In the genomic region with DNA sequence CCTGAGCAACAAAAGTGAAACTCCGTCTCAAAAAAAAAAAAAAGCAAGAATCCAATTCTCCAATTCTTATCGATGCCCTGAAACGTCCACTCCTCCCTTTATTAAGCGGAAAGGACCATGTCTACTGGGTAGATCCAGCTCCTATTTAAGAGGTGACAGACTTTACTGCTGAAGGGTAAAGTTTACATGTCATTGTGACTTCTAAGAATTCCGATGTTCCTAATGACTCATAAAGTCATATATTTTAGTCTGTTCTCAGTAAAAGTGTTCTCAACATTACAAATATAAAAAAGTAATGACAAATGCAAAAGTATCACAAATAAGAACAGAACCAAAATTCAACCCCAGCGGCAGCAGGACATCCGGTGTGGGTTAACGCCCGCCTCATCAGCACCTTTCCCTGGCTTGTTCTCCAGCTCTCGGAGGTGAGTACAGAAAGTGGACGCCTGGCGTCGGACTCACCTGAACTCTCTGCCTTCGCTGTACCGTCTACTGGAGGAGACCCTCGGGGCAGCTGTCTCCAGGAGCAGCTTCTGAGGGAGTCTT, we compare ENCODE assay signal across 16 cellular contexts. TPM values are rescaled to one million over a fixed set of nuclear protein-coding genes. Genes with fewer than 3 reads are reported as not detected.
A peak's percentile ranks its signal among the peaks of the same experiment; 100 is the strongest.
DNase-seq lines count a peak whose midpoint lies in the region; ATAC-seq and TF ChIP-seq lines count a peak whose summit lies in the region.
"Had no signal": no experiment of that assay in that cellular context is flagged by ENCODE, and none has a peak within 500 bp of the region (broad histone marks: within the 10 kb centered on the region; RNA-seq: fewer than 3 reads in every experiment).

No MANE protein-coding gene starts in this region.

- H2BK5ac ChIP-seq in trophoblast cell (ENCODE audit: low read depth, low read length, poor library complexity) = no peak overlapping the region

- H4K12ac ChIP-seq in trophoblast cell (ENCODE audit: low read depth, low read length) = no peak overlapping the region

- H2AK5ac ChIP-seq in trophoblast cell (ENCODE audit: low read length) = no peak overlapping the region

- no peak overlapping the region for H3K18ac ChIP-seq in trophoblast cell (ENCODE audit: low read length)

- H3K9ac ChIP-seq in trophoblast cell (ENCODE audit: low read length) = no peak overlapping the region
- H3K9ac ChIP-seq: KMS-11 had no signal

- intact Hi-C loops in natural killer cell (cut with micrococcal nuclease) (no loop called here), upper lobe of right lung (cut with DNase I) (no loop called here)

- H3K4me3 Mint-ChIP-seq in activated T-cell treated with anti-CD3 and anti-CD28 coated beads, Interleukin-2, amount 50 U/mL, for 4 hours = no peak overlapping the region
- H3K4me3 Mint-ChIP-seq in HFFc6 (no peak overlapping the region), natural killer cell (peak overlapping the region; percentile 55)
- H3K4me3 Mint-ChIP-seq in activated T-helper 17 cell treated with anti-CD3 and anti-CD28 coated beads, Interleukin-2, amount 50 U/mL, for 72 hours = peak overlapping the region; percentile 57
- H3K4me3 Mint-ChIP-seq: B cell had no signal

- no peak overlapping the region for H3K4me2 ChIP-seq in trophoblast cell (ENCODE audit: low read length)
- H3K4me2 ChIP-seq: KMS-11, PC-9 had no signal

- H3K23ac ChIP-seq in trophoblast cell (ENCODE audit: low read length) = no peak overlapping the region

- H3K36me3 Mint-ChIP-seq in activated T-cell treated with anti-CD3 and anti-CD28 coated beads, Interleukin-2, amount 50 U/mL, for 4 hours (ENCODE audit: insufficient read depth) = peaks cover 26% of the 10 kb centered on the region
- peaks cover 39% of the 10 kb centered on the region for H3K36me3 Mint-ChIP-seq in HFFc6 (ENCODE audit: low read depth)
- peaks cover 71% of the 10 kb centered on the region for H3K36me3 Mint-ChIP-seq in activated T-helper 17 cell treated with anti-CD3 and anti-CD28 coated beads, Interleukin-2, amount 50 U/mL, for 72 hours (ENCODE audit: low read depth)
- no peaks in the 10 kb centered on the region for H3K36me3 Mint-ChIP-seq in natural killer cell

- no peaks in the 10 kb centered on the region for H3K9me3 ChIP-seq in upper lobe of right lung
- peaks cover 3% of the 10 kb centered on the region for H3K9me3 ChIP-seq in trophoblast cell (ENCODE audit: insufficient read depth, low read depth, low read length)
- H3K9me3 ChIP-seq: MG63 had no signal

- H4K8ac ChIP-seq in trophoblast cell (ENCODE audit: low read depth, low read length) = no peak overlapping the region

- peak; percentile 15 to 52 for ATAC-seq in activated T-cell treated with anti-CD3 and anti-CD28 coated beads, Interleukin-2, amount 50 U/mL, for 4 hours
- ATAC-seq in activated T-helper 17 cell treated with anti-CD3 and anti-CD28 coated beads, Interleukin-2, amount 50 U/mL, for 72 hours (replicated peaks) = peak; percentile 80
- ATAC-seq in natural killer cell (no peak), upper lobe of right lung (no peak)

- no peak overlapping the region for H3K14ac ChIP-seq in trophoblast cell (ENCODE audit: low read length)

- no peak overlapping the region for H4K91ac ChIP-seq in trophoblast cell (ENCODE audit: low read depth, low read length)

- WGBS in trophoblast cell (ENCODE audit: extremely low coverage, insufficient coverage, insufficient read length) = no CpG with 5 or more reads among the region's 16 CpGs

- H3K4me1 ChIP-seq in upper lobe of right lung = peaks cover 4% of the 10 kb centered on the region
- peaks cover 5 to 10% of the 10 kb centered on the region in 2 experiments for H3K4me1 ChIP-seq in trophoblast cell (ENCODE audit: control insufficient read depth in 1 of 2, insufficient read depth in 2 of 2, low read length in 2 of 2)

- no peak overlapping the region for H2BK12ac ChIP-seq in trophoblast cell (ENCODE audit: low read length)

- no peak overlapping the region for H2AFZ ChIP-seq in trophoblast cell (ENCODE audit: insufficient read depth, low read length, poor library complexity)
- H2AFZ ChIP-seq: PC-9 had no signal

- H2BK120ac ChIP-seq in trophoblast cell (ENCODE audit: insufficient read depth, low read length, poor library complexity) = no peak overlapping the region

- H3K4me3 ChIP-seq in upper lobe of right lung = no peak overlapping the region
- H3K4me3 ChIP-seq in trophoblast cell (ENCODE audit: low read depth, low read length) = no peak overlapping the region
- H3K4me3 ChIP-seq: MG63, PC-9 had no signal

- no peak for DNase-seq in activated T-cell treated with anti-CD3 and anti-CD28 coated beads, Interleukin-2, amount 50 U/mL, for 4 hours
- no peak for DNase-seq in activated T-cell treated with anti-CD3 and anti-CD28 coated beads for 4 hours
- no peak for DNase-seq in HFFc6
- DNase-seq in natural killer cell = no peak
- no peak for DNase-seq in upper lobe of right lung
- DNase-seq in trophoblast cell = no peak
- DNase-seq in NCI-H1417 treated with DMSO at 0.1 percent for 48 hours (lab: John Stamatoyannopoulos, UW) = no peak
- DNase-seq: DMS 273 treated with DMSO at 0.1 percent for 48 hours, MG63, NCI-H1092 treated with DMSO at 0.1 percent for 48 hours, NCI-H187, NCI-H748 treated with DMSO at 0.1 percent for 48 hours, PC-9 had no signal

- no peaks in the 10 kb centered on the region for H3K9me3 Mint-ChIP-seq in activated T-cell treated with anti-CD3 and anti-CD28 coated beads, Interleukin-2, amount 50 U/mL, for 4 hours
- H3K9me3 Mint-ChIP-seq in HFFc6 = no peaks in the 10 kb centered on the region
- H3K9me3 Mint-ChIP-seq in activated T-helper 17 cell treated with anti-CD3 and anti-CD28 coated beads, Interleukin-2, amount 50 U/mL, for 72 hours = no peaks in the 10 kb centered on the region
- H3K9me3 Mint-ChIP-seq in natural killer cell = no peaks in the 10 kb centered on the region

- TF ChIP-seq CTCF in HFFc6 (IDR thresholded peaks at IDR 0.05) (no peak), natural killer cell (IDR thresholded peaks at IDR 0.05) (no peak), upper lobe of right lung (IDR thresholded peaks at IDR 0.05) (no peak)

- H3K27me3 ChIP-seq in upper lobe of right lung = no peaks in the 10 kb centered on the region
- H3K27me3 ChIP-seq in trophoblast cell (ENCODE audit: insufficient read depth, low read length) = no peaks in the 10 kb centered on the region
- H3K27me3 ChIP-seq: MG63 had no signal

- H3K4ac ChIP-seq in trophoblast cell (ENCODE audit: low read depth, low read length) = no peak overlapping the region

- no peaks in the 10 kb centered on the region for H3K79me1 ChIP-seq in trophoblast cell (ENCODE audit: low read length)

- peaks cover 76% of the 10 kb centered on the region for H3K4me1 Mint-ChIP-seq in activated T-cell treated with anti-CD3 and anti-CD28 coated beads, Interleukin-2, amount 50 U/mL, for 4 hours (ENCODE audit: low read depth)
- peaks cover 39% of the 10 kb centered on the region for H3K4me1 Mint-ChIP-seq in HFFc6 (ENCODE audit: low read depth)
- peaks cover 55% of the 10 kb centered on the region for H3K4me1 Mint-ChIP-seq in activated T-helper 17 cell treated with anti-CD3 and anti-CD28 coated beads, Interleukin-2, amount 50 U/mL, for 72 hours
- H3K4me1 Mint-ChIP-seq in natural killer cell = peaks cover 77 to 79% of the 10 kb centered on the region in 2 donors

- H3K27ac Mint-ChIP-seq in HFFc6 = 0 out of 2 replicates have a peak overlapping the region, but pooled peaks have one; percentile 62
- no peak overlapping the region for H3K27ac Mint-ChIP-seq in activated T-helper 17 cell treated with anti-CD3 and anti-CD28 coated beads, Interleukin-2, amount 50 U/mL, for 72 hours
- peak overlapping the region; percentile 60 to 87 for H3K27ac Mint-ChIP-seq in natural killer cell
- H3K27ac Mint-ChIP-seq: B cell had no signal

- H3K79me2 ChIP-seq in trophoblast cell (ENCODE audit: control insufficient read depth, insufficient read depth, low read length, poor library complexity) = peaks cover 3% of the 10 kb centered on the region

- peaks cover 30% of the 10 kb centered on the region for H3K36me3 ChIP-seq in upper lobe of right lung
- H3K36me3 ChIP-seq in trophoblast cell (ENCODE audit: control insufficient read depth in 1 of 2, insufficient read depth in 2 of 2, low read length in 2 of 2) = peaks cover 16 to 18% of the 10 kb centered on the region in 2 experiments

- H3K27me3 Mint-ChIP-seq in activated T-cell treated with anti-CD3 and anti-CD28 coated beads, Interleukin-2, amount 50 U/mL, for 4 hours (ENCODE audit: low read depth) = no peaks in the 10 kb centered on the region
- H3K27me3 Mint-ChIP-seq in HFFc6 (ENCODE audit: insufficient read depth) (no peaks in the 10 kb centered on the region), natural killer cell (ENCODE audit: low read depth in 2 of 2) (no peaks in the 10 kb centered on the region)
- no peaks in the 10 kb centered on the region for H3K27me3 Mint-ChIP-seq in activated T-helper 17 cell treated with anti-CD3 and anti-CD28 coated beads, Interleukin-2, amount 50 U/mL, for 72 hours
- H3K27me3 Mint-ChIP-seq: B cell had no signal

- no peak overlapping the region for H3K27ac ChIP-seq in upper lobe of right lung
- no peak overlapping the region for H3K27ac ChIP-seq in trophoblast cell (ENCODE audit: low read depth, low read length)
- H3K27ac ChIP-seq: KMS-11, PC-9 had no signal

RNA-seq across cellular contexts. Expression of a gene that starts 6.8 kb away (rescaled TPM):
- total RNA-seq in activated T-cell treated with anti-CD3 and anti-CD28 coated beads, Interleukin-2, amount 50 U/mL, for 4 hours = 10 to 100 TPM; 34.1 to 40.4 (median 35.4) TPM
- total RNA-seq in HFFc6 (2021; fragmentation: NEBNext Ultra II Directional; extraction: Animal tissue kit (Norgen Biotek cat#: 25700)) = 10 to 100 TPM; 13.6 to 16.7 (median 14.7) TPM
- 10 to 100 TPM; 16.2 to 18.4 TPM for total RNA-seq in activated T-helper 17 cell treated with anti-CD3 and anti-CD28 coated beads, Interleukin-2, amount 50 U/mL, for 72 hours
- total RNA-seq in natural killer cell = 100 to 1,000 TPM; 100 to 122 (median 106) TPM
- total RNA-seq in upper lobe of right lung = 28.9 TPM
- 11.9 and 12.9 TPM in 2 replicates for polyA plus RNA-seq in trophoblast cell (2013)

RNA-seq across cellular contexts. Expression of a gene that starts 24.6 kb away (rescaled TPM):
- 100 to 1,000 TPM; 124 to 136 (median 128) TPM for total RNA-seq in activated T-cell treated with anti-CD3 and anti-CD28 coated beads, Interleukin-2, amount 50 U/mL, for 4 hours
- 100 to 1,000 TPM; 105 to 131 (median 129) TPM for total RNA-seq in HFFc6 (2021; fragmentation: NEBNext Ultra II Directional; extraction: Animal tissue kit (Norgen Biotek cat#: 25700))
- total RNA-seq in activated T-helper 17 cell treated with anti-CD3 and anti-CD28 coated beads, Interleukin-2, amount 50 U/mL, for 72 hours = 10 to 100 TPM; 63.4 to 86.2 TPM
- total RNA-seq in natural killer cell = 10 to 100 TPM; 33.9 to 38.9 (median 37.5) TPM
- total RNA-seq in upper lobe of right lung = 39.0 TPM
- polyA plus RNA-seq in trophoblast cell (2013) = 61.1 and 61.4 TPM in 2 replicates

RNA-seq across cellular contexts. Expression of a gene that starts 36.0 kb away (rescaled TPM):
- 10 to 100 TPM; 33.4 to 39.1 (median 34.0) TPM for total RNA-seq in activated T-cell treated with anti-CD3 and anti-CD28 coated beads, Interleukin-2, amount 50 U/mL, for 4 hours
- 10 to 100 TPM; 50.6 to 69.7 (median 59.7) TPM for total RNA-seq in HFFc6 (2021; fragmentation: NEBNext Ultra II Directional; extraction: Animal tissue kit (Norgen Biotek cat#: 25700))
- total RNA-seq in activated T-helper 17 cell treated with anti-CD3 and anti-CD28 coated beads, Interleukin-2, amount 50 U/mL, for 72 hours = 10 to 100 TPM; 25.6 to 26.1 TPM
- total RNA-seq in natural killer cell = 10 to 100 TPM; 48.0 to 66.7 (median 54.2) TPM
- 65.2 TPM for total RNA-seq in upper lobe of right lung
- polyA plus RNA-seq in trophoblast cell (2013) = 80.1 and 80.9 TPM in 2 replicates

RNA-seq across cellular contexts. Expression of a gene that starts 51.2 kb away (rescaled TPM):
- 10 to 100 TPM; 46.1 to 78.9 (median 52.7) TPM for total RNA-seq in activated T-cell treated with anti-CD3 and anti-CD28 coated beads, Interleukin-2, amount 50 U/mL, for 4 hours
- total RNA-seq in HFFc6 (2021; fragmentation: NEBNext Ultra II Directional; extraction: Animal tissue kit (Norgen Biotek cat#: 25700)) = 100 to 1,000 TPM; 153 to 276 (median 158) TPM
- 10 to 100 TPM; 21.8 to 41.9 TPM for total RNA-seq in activated T-helper 17 cell treated with anti-CD3 and anti-CD28 coated beads, Interleukin-2, amount 50 U/mL, for 72 hours
- total RNA-seq in natural killer cell (10 to 100 TPM; 10.7 to 27.4 (median 25.4) TPM), upper lobe of right lung (45.6 TPM)
- polyA plus RNA-seq in trophoblast cell (2013) = 175 and 192 TPM in 2 replicates

RNA-seq across cellular contexts. Expression of a gene that starts 55.9 kb away (rescaled TPM):
- total RNA-seq in activated T-cell treated with anti-CD3 and anti-CD28 coated beads, Interleukin-2, amount 50 U/mL, for 4 hours = 10 to 100 TPM; 16.9 to 19.1 (median 17.8) TPM
- total RNA-seq in HFFc6 (2021; fragmentation: NEBNext Ultra II Directional; extraction: Animal tissue kit (Norgen Biotek cat#: 25700)) = 10 to 100 TPM; 14.0 to 20.3 (median 16.0) TPM
- 10 to 100 TPM; 12.0 to 12.7 TPM for total RNA-seq in activated T-helper 17 cell treated with anti-CD3 and anti-CD28 coated beads, Interleukin-2, amount 50 U/mL, for 72 hours
- total RNA-seq in natural killer cell (10 to 100 TPM in 2 of 3 donors, 1 to 10 TPM in 1; 9.5 to 13.0 (median 12.9) TPM), upper lobe of right lung (14.2 TPM)
- 13.6 TPM in 2 replicates for polyA plus RNA-seq in trophoblast cell (2013)

Comparison
In these comparisons a context has a peak if more than half of its experiments do, and no peak if none do; other contexts are left out.
1. ATAC-seq: peak in activated T-cell treated with anti-CD3 and anti-CD28 coated beads, Interleukin-2, amount 50 U/mL, for 4 hours (2 of 2) and activated T-helper 17 cell treated with anti-CD3 and anti-CD28 coated beads, Interleukin-2, amount 50 U/mL, for 72 hours (single experiment); none in natural killer cell (0 of 3) and upper lobe of right lung (single experiment).
2. H3K4me3 Mint-ChIP-seq: peak in activated T-helper 17 cell treated with anti-CD3 and anti-CD28 coated beads, Interleukin-2, amount 50 U/mL, for 72 hours (single experiment) and natural killer cell (single experiment); none in activated T-cell treated with anti-CD3 and anti-CD28 coated beads, Interleukin-2, amount 50 U/mL, for 4 hours (single experiment) and HFFc6 (single experiment).